ENCODE assay signal across 8 cellular contexts in the genomic region with DNA sequence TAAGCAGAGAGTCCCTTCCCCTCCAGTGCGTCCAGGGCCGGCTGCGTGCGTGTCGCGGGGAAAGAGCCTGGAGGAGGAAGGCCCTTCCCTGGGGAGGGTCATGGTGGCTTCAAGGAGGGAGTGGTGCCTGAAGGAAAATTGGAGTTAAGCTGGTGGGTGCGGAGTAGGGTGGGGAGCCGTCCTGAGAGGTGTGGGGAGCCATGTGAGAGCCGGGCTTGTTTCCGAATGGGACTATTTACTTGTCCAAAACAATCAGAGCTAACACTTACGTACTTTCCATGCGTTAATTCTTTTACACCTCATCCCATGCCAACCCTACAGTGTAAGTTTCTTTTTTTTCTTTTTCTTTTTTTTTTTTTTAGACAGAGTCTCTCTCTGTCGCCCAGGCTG. TPM values are rescaled to one million over a fixed set of nuclear protein-coding genes. Genes with fewer than 3 reads are reported as not detected.
A peak's percentile ranks its signal among the peaks of the same experiment; 100 is the strongest.
DNase-seq lines count a peak whose midpoint lies in the region; ATAC-seq and TF ChIP-seq lines count a peak whose summit lies in the region.

No MANE protein-coding gene starts in this region.

- peak overlapping the region; percentile 100 for H3K4me3 ChIP-seq in BE2C (ENCODE audit: low read depth, low read length)
- peak overlapping the region; percentile 77 to 92 (median 82) for H3K4me3 ChIP-seq in Peyer's patch
- H3K4me3 ChIP-seq in endocrine pancreas (ENCODE audit: control insufficient read depth, insufficient read depth, low read length): peak overlapping the region; percentile 72

- H3K27ac Mint-ChIP-seq in neural crest cell (ENCODE audit: unreplicated experiment): peak overlapping the region; percentile 94

- H3K36me3 ChIP-seq in BE2C: peaks cover 28% of the 10 kb centered on the region
- H3K36me3 ChIP-seq in Peyer's patch: peaks cover 0 to 38% (median 0%) of the 10 kb centered on the region in 3 donors
- H3K36me3 ChIP-seq in endocrine pancreas (ENCODE audit: control insufficient read depth, insufficient read depth, low read length): no peaks in the 10 kb centered on the region

- H3K9me3 ChIP-seq in BE2C: no peaks in the 10 kb centered on the region
- H3K9me3 ChIP-seq in Peyer's patch: no peaks in the 10 kb centered on the region
- H3K9me3 ChIP-seq in endocrine pancreas (ENCODE audit: control insufficient read depth, low read length): no peaks in the 10 kb centered on the region

- peak overlapping the region; percentile 98 for H3K4me3 Mint-ChIP-seq in neural crest cell

- peak overlapping the region; percentile 72 to 82 (median 78) for H3K27ac ChIP-seq in Peyer's patch

- peaks cover 2% of the 10 kb centered on the region for H3K36me3 Mint-ChIP-seq in neural crest cell (ENCODE audit: low read depth)

- H3K9me3 Mint-ChIP-seq in neural crest cell: no peaks in the 10 kb centered on the region

- no peak for TF ChIP-seq POLR2A in Peyer's patch (IDR thresholded peaks at IDR 0.05)

- H3K4me1 ChIP-seq in BE2C (peaks cover 3% of the 10 kb centered on the region; the same call in 1 of the 2 replicates), Peyer's patch (peaks cover 0 to 24% (median 8%) of the 10 kb centered on the region in 4 donors), endocrine pancreas (ENCODE audit: control insufficient read depth, insufficient read depth, low read length) (peaks cover 11% of the 10 kb centered on the region)

- DNase-seq in BE2C (peak; percentile 27), GM20000 (ENCODE audit: low spot score) (peak; percentile 56), Peyer's patch (no peak), neural crest cell (ENCODE audit: low read depth, low spot score) (no peak), SHP77 treated with DMSO at 0.1 percent for 48 hours (lab: John Stamatoyannopoulos, UW) (no peak), globus pallidus (ENCODE audit: low spot score) (no peak)

- ATAC-seq in HG02884 (IDR thresholded peaks at IDR 0.05; ENCODE audit: unreplicated experiment): no peak

- peak overlapping the region; percentile 80 for H3K9ac ChIP-seq in endocrine pancreas (ENCODE audit: control insufficient read depth, insufficient read depth, low read length)

- no peaks in the 10 kb centered on the region for H3K27me3 Mint-ChIP-seq in neural crest cell (ENCODE audit: low read depth)

- H3K27me3 ChIP-seq in BE2C (no peaks in the 10 kb centered on the region), Peyer's patch (no peaks in the 10 kb centered on the region), endocrine pancreas (ENCODE audit: control insufficient read depth, insufficient read depth, low read length) (no peaks in the 10 kb centered on the region)

- TF ChIP-seq CTCF in BE2C (IDR thresholded peaks at IDR 0.05; ENCODE audit: low read depth, low read length) (no peak), GM20000 (IDR thresholded peaks at IDR 0.05; ENCODE audit: extremely low read depth, missing control alignments) (no peak), Peyer's patch (IDR thresholded peaks at IDR 0.05) (no peak), neural crest cell (conservative IDR thresholded peaks at IDR 0.05) (no peak)

- peaks cover 30% of the 10 kb centered on the region for H3K4me1 Mint-ChIP-seq in neural crest cell

RNA-seq across cellular contexts. Expression of a gene that starts 0.8 kb away (rescaled TPM):
- polyA plus RNA-seq in BE2C (2012; ENCODE audit: insufficient read depth, insufficient read length, low read depth): 52.6 TPM
- total RNA-seq in Peyer's patch: 10 to 100 TPM; 30.2 to 59.5 (median 49.2) TPM
- 28.1 and 30.1 TPM in 2 replicates for total RNA-seq in neural crest cell

RNA-seq across cellular contexts. Expression of a gene that starts 0.8 kb away (rescaled TPM):
- 426 TPM for polyA plus RNA-seq in BE2C (2012; ENCODE audit: insufficient read depth, insufficient read length, low read depth)
- total RNA-seq in Peyer's patch: 10 to 100 TPM; 27.4 to 49.5 (median 38.1) TPM
- 64.4 and 69.0 TPM in 2 replicates for total RNA-seq in neural crest cell

Comparison
In these comparisons a context has a peak if more than half of its experiments do, and no peak if none do; other contexts are left out.
1. DNase-seq: peak in BE2C (single experiment) and GM20000 (single experiment); none in Peyer's patch (0 of 3), neural crest cell (single experiment), SHP77 treated with DMSO at 0.1 percent for 48 hours (single experiment) and globus pallidus (single experiment).
2. Peak in every context shown above with its lines, with median percentiles within 50 percentile points of each other: H3K4me3 ChIP-seq.